In the genomic region with DNA sequence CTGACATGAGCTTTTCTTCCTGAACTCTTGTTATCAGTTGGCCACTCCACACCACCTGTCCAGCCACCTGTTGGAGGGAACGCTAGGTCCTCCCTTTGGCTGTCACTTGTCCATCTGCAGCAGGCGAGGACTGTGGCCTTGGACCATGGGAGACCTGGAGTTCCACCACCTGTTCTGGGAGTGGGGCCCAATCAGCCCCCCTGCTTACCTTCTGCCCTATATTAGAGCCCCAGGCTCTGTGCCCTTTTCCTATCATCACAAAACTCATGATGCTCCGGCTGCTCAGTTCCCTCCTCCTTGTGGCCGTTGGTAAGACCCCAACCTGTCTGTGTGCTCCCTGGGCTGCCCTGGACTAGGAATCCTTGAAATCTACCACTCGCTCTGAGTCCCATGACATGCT, we compare ENCODE assay signal across 23 cellular contexts. TPM values are rescaled to one million over a fixed set of nuclear protein-coding genes. Genes with fewer than 3 reads are reported as not detected.
DNase-seq lines count a peak whose midpoint lies in the region; ATAC-seq and TF ChIP-seq lines count a peak whose summit lies in the region.
"Had no signal": no experiment of that assay in that cellular context is flagged by ENCODE, and none has a peak within 500 bp of the region (broad histone marks: within the 10 kb centered on the region; RNA-seq: fewer than 3 reads in every experiment).

A gene with protein sequence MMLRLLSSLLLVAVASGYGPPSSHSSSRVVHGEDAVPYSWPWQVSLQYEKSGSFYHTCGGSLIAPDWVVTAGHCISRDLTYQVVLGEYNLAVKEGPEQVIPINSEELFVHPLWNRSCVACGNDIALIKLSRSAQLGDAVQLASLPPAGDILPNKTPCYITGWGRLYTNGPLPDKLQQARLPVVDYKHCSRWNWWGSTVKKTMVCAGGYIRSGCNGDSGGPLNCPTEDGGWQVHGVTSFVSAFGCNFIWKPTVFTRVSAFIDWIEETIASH (plus strand): TSS at position 249 of the 400 bp plus-strand sequence. CDS start 18 bp downstream, at position 267.

- no peaks in the 10 kb centered on the region for H3K36me3 Mint-ChIP-seq in activated T-helper 17 cell treated with anti-CD3 and anti-CD28 coated beads, Interleukin-2, amount 50 U/mL, for 72 hours (ENCODE audit: low read depth)
- H3K36me3 Mint-ChIP-seq: CD4-positive, CD25-positive, alpha-beta regulatory T cell; IgD-negative memory B cell had no signal

- no peaks in the 10 kb centered on the region for H3K4me1 ChIP-seq in prostate gland (replicated peaks)
- H3K4me1 ChIP-seq: BE2C, Peyer's patch had no signal

- H3K27ac Mint-ChIP-seq in stimulated activated naive CD8-positive, alpha-beta T cell treated with anti-CD3 and anti-CD28 coated beads, Interleukin-15, amount 100 ng/mL, for 72 hours = peak within 1 kb of the TSS; percentile 22 to 61
- H3K27ac Mint-ChIP-seq in activated T-helper 17 cell treated with anti-CD3 and anti-CD28 coated beads, Interleukin-2, amount 50 U/mL, for 72 hours = peak within 1 kb of the TSS; percentile 50
- H3K27ac Mint-ChIP-seq: IgD-negative memory B cell had no signal

- no peaks in the 10 kb centered on the region for H3K9me3 ChIP-seq in prostate gland
- H3K9me3 ChIP-seq: A549, BE2C, Peyer's patch had no signal

- no peak for TF ChIP-seq CTCF in prostate gland (IDR thresholded peaks at IDR 0.05)

- H3K36me3 ChIP-seq in prostate gland = no peaks in the 10 kb centered on the region
- H3K36me3 ChIP-seq: BE2C, Peyer's patch had no signal

- H3K9me3 Mint-ChIP-seq in stimulated activated naive CD8-positive, alpha-beta T cell treated with anti-CD3 and anti-CD28 coated beads, Interleukin-15, amount 100 ng/mL, for 72 hours = no peaks in the 10 kb centered on the region
- no peaks in the 10 kb centered on the region for H3K9me3 Mint-ChIP-seq in activated T-helper 17 cell treated with anti-CD3 and anti-CD28 coated beads, Interleukin-2, amount 50 U/mL, for 72 hours
- H3K9me3 Mint-ChIP-seq: CD4-positive, CD25-positive, alpha-beta regulatory T cell; IgD-negative memory B cell had no signal

- ATAC-seq in stimulated activated naive CD8-positive, alpha-beta T cell treated with anti-CD3 and anti-CD28 coated beads, Interleukin-15, amount 100 ng/mL, for 72 hours = no peak
- no peak for ATAC-seq in stimulated activated naive CD8-positive, alpha-beta T cell treated with anti-CD3 and anti-CD28 coated beads, Interleukin-15, Interleukin-2, amounts not matched to agents 100 U/mL and 50 U/mL, for 24 hours
- no peak for ATAC-seq in activated T-helper 17 cell treated with anti-CD3 and anti-CD28 coated beads, Interleukin-2, amount 50 U/mL, for 72 hours (replicated peaks)
- ATAC-seq: A549, HCT116 had no signal

- H3K4me1 Mint-ChIP-seq in stimulated activated naive CD8-positive, alpha-beta T cell treated with anti-CD3 and anti-CD28 coated beads, Interleukin-15, amount 100 ng/mL, for 72 hours = no peaks in the 10 kb centered on the region
- no peaks in the 10 kb centered on the region for H3K4me1 Mint-ChIP-seq in activated T-helper 17 cell treated with anti-CD3 and anti-CD28 coated beads, Interleukin-2, amount 50 U/mL, for 72 hours
- H3K4me1 Mint-ChIP-seq: CD4-positive, CD25-positive, alpha-beta regulatory T cell had no signal

- WGBS in prostate gland = 80% methylated on average over 5 of the region's 5 CpGs

- H3K4me3 Mint-ChIP-seq in stimulated activated naive CD8-positive, alpha-beta T cell treated with anti-CD3 and anti-CD28 coated beads, Interleukin-15, amount 100 ng/mL, for 72 hours = no peak within 1 kb of the TSS
- no peak within 1 kb of the TSS for H3K4me3 Mint-ChIP-seq in activated T-helper 17 cell treated with anti-CD3 and anti-CD28 coated beads, Interleukin-2, amount 50 U/mL, for 72 hours
- H3K4me3 Mint-ChIP-seq: CD4-positive, CD25-positive, alpha-beta regulatory T cell had no signal

- no peak within 1 kb of the TSS for H3K4me3 ChIP-seq in prostate gland
- H3K4me3 ChIP-seq: A549, Peyer's patch had no signal

- intact Hi-C loops in prostate gland (cut with DNase I) = no loop called here

- H3K27me3 Mint-ChIP-seq in stimulated activated naive CD8-positive, alpha-beta T cell treated with anti-CD3 and anti-CD28 coated beads, Interleukin-15, amount 100 ng/mL, for 72 hours = no peaks in the 10 kb centered on the region
- H3K27me3 Mint-ChIP-seq in activated T-helper 17 cell treated with anti-CD3 and anti-CD28 coated beads, Interleukin-2, amount 50 U/mL, for 72 hours = no peaks in the 10 kb centered on the region

- no peaks in the 10 kb centered on the region for H3K27me3 ChIP-seq in prostate gland (replicated peaks; ENCODE audit: insufficient read depth)
- H3K27me3 ChIP-seq: BE2C, Peyer's patch had no signal

- DNase-seq in stimulated activated naive CD8-positive, alpha-beta T cell treated with anti-CD3 and anti-CD28 coated beads, Interleukin-15, amount 100 ng/mL, for 72 hours = no peak
- DNase-seq in stimulated activated naive CD8-positive, alpha-beta T cell treated with anti-CD3 and anti-CD28 coated beads, Interleukin-15, Interleukin-2, amounts not matched to agents 100 U/mL and 50 U/mL, for 24 hours = no peak
- no peak for DNase-seq in mucosa of gallbladder (ENCODE audit: low spot score)
- no peak for DNase-seq in prostate gland (ENCODE audit: low spot score)
- DNase-seq in KBM-7 = no peak
- DNase-seq in NCI-H345 (lab: John Stamatoyannopoulos, UW) = no peak
- DNase-seq: BE2C; CD4-positive, CD25-positive, alpha-beta regulatory T cell; DMS153; GOT3; Karpas-422; NCI-H1694; NCI-H2081; NCI-H2171; NCI-H446; NCI-H526 had no signal

- TF ChIP-seq POLR2A in prostate gland (IDR thresholded peaks at IDR 0.05) = no peak

- in situ Hi-C loops in KBM-7 (cut with MboI; ENCODE audit: low pct_unique_long_range_greater_than_20kb, low sequenced_read_pairs) = no loop called here

- no peak within 1 kb of the TSS for H3K27ac ChIP-seq in prostate gland
- H3K27ac ChIP-seq: A549, Peyer's patch had no signal

RNA-seq across cellular contexts. Expression of the gene that starts here (rescaled TPM):
- total RNA-seq in activated T-helper 17 cell treated with anti-CD3 and anti-CD28 coated beads, Interleukin-2, amount 50 U/mL, for 72 hours = not detected
- total RNA-seq in mucosa of gallbladder (25.1 TPM), prostate gland (not detected)
- total RNA-seq: CD4-positive, CD25-positive, alpha-beta regulatory T cell; M059J; OCI-LY7; Peyer's patch had no signal

Comparison
In these comparisons a context has a peak if more than half of its experiments do, and no peak if none do; other contexts are left out.
1. RNA of the gene that starts here (total RNA-seq): 25.1 TPM in mucosa of gallbladder (single experiment); not detected in activated T-helper 17 cell treated with anti-CD3 and anti-CD28 coated beads, Interleukin-2, amount 50 U/mL, for 72 hours and not detected in prostate gland; every median in the first group is over 10 times any median in the second.